Comparison of ENCODE assay signal across 19 cellular contexts in the genomic region with DNA sequence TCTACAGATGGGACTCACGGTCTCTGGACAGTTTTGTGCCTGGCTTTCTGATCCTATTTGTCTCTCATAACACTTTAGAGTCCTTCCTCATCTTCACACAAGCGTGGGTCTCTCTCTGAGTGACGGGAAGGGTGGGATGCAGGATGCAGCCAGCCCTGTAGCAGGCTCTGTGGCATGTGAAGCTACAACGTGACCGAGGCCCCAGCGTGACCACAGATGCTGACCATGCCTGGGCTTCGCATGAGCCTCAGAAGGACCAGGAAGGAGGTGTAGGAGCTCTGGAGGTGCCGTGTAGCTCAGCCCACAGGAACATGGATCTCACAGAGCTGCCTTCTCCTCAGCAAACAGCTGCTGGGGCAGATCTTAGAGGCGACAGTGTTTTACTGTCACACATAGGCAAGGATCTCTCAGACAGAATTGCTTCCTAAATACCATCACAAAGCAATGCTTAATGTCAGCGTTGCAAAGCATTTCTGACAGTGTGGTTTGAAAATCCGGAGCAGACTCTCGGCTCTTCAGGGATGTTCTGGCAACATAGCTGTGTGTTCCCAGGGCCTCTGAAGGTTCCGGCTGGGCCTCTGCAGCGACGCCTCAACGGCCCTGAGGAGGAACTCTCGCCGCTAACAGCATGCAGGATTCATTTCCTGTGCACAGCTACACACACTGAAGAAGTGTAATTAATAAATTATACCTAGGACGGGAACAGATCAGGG. TPM values are rescaled to one million over a fixed set of nuclear protein-coding genes. Genes with fewer than 3 reads are reported as not detected.
DNase-seq lines count a peak whose midpoint lies in the region; ATAC-seq and TF ChIP-seq lines count a peak whose summit lies in the region.
"Had no signal": no experiment of that assay in that cellular context is flagged by ENCODE, and none has a peak within 500 bp of the region (broad histone marks: within the 10 kb centered on the region; RNA-seq: fewer than 3 reads in every experiment).

No MANE protein-coding gene starts in this region.

- no peak overlapping the region for H2BK5ac ChIP-seq in mesenchymal stem cell (ENCODE audit: low read depth, low read length, poor library complexity, severe bottlenecking)

- no peak for ATAC-seq in activated CD8-positive, alpha-beta T cell treated with anti-CD3 and anti-CD28 coated beads for 36 hours
- ATAC-seq in activated CD8-positive, alpha-beta T cell treated with anti-CD3 and anti-CD28 coated beads, Interleukin-2, amount 10 ng/mL, durations not matched to agents 7 days and 5 days, result no peak
- no peak for ATAC-seq in central memory CD8-positive, alpha-beta T cell (replicated peaks; ENCODE audit: extremely low read depth, poor library complexity, severe bottlenecking)
- ATAC-seq in left cardiac atrium (peak; percentile 7 to 56), GM19395 (IDR thresholded peaks at IDR 0.05; ENCODE audit: unreplicated experiment) (no peak), HG03139 (IDR thresholded peaks at IDR 0.05; ENCODE audit: unreplicated experiment) (no peak)
- ATAC-seq: HepG2 had no signal

- DNase-seq in activated CD8-positive, alpha-beta T cell treated with anti-CD3 and anti-CD28 coated beads for 36 hours, result no peak
- no peak for DNase-seq in activated CD8-positive, alpha-beta T cell treated with anti-CD3 and anti-CD28 coated beads, Interleukin-2, amount 10 ng/mL, durations not matched to agents 7 days and 5 days
- DNase-seq in central memory CD8-positive, alpha-beta T cell (ENCODE audit: low spot score in 2 of 2), result no peak
- no peak for DNase-seq in left cardiac atrium
- DNase-seq in mesenchymal stem cell, result no peak
- no peak for DNase-seq in lower leg skin (ENCODE audit: low spot score in 2 of 2)
- DNase-seq: AML-193, DMS79, KG1, NCI-H1105 treated with DMSO at 0.1 percent for 48 hours, NCI-H1694 treated with DMSO at 0.1 percent for 48 hours, NCI-H2107, NCI-H510A, NCI-H748 treated with DMSO at 0.1 percent for 48 hours had no signal

- H3K23ac ChIP-seq in mesenchymal stem cell (ENCODE audit: low read length in 2 of 2), result no peak overlapping the region

- no peak overlapping the region for H3K14ac ChIP-seq in mesenchymal stem cell (ENCODE audit: low read length in 2 of 2)

- POLR2A ChIA-PET in activated CD8-positive, alpha-beta T cell treated with anti-CD3 and anti-CD28 coated beads for 36 hours (lab: Charles Lee), result interaction anchor here (0.7 kb wide), 1 partner anchor 30 kb away, joined by 3 read pairs; no protein-coding TSS in a partner anchor
- POLR2A ChIA-PET in activated CD8-positive, alpha-beta T cell treated with anti-CD3 and anti-CD28 coated beads, Interleukin-2, amount 10 ng/mL, durations not matched to agents 7 days and 5 days (lab: Charles Lee), result no interaction called here

- H3K4ac ChIP-seq in mesenchymal stem cell (ENCODE audit: low read depth in 1 of 2, low read length in 2 of 2), result no peak overlapping the region

- no peak overlapping the region for H4K91ac ChIP-seq in mesenchymal stem cell (ENCODE audit: low read length)

- no peak overlapping the region for H2AK5ac ChIP-seq in mesenchymal stem cell (ENCODE audit: low read length, severe bottlenecking)

- H3K4me1 ChIP-seq in mesenchymal stem cell (ENCODE audit: control insufficient read depth, insufficient read depth, low read depth, low read length), result no peaks in the 10 kb centered on the region

- H3K9me3 ChIP-seq in mesenchymal stem cell (ENCODE audit: control insufficient read depth, low read length), result no peaks in the 10 kb centered on the region

- no peak for TF ChIP-seq CTCF in activated CD8-positive, alpha-beta T cell treated with anti-CD3 and anti-CD28 coated beads for 36 hours (IDR thresholded peaks at IDR 0.05)
- TF ChIP-seq CTCF in lower leg skin (IDR thresholded peaks at IDR 0.05), result no peak

- H3K36me3 ChIP-seq in mesenchymal stem cell (ENCODE audit: control insufficient read depth in 1 of 2, insufficient read depth in 2 of 2, low read depth in 1 of 2, low read length in 2 of 2), result peaks cover 76 to 91% of the 10 kb centered on the region in 2 experiments

- WGBS in mesenchymal stem cell, result 97% methylated on average over 17 of the region's 19 CpGs
- WGBS in lower leg skin, 2 donors, result 82 to 86% methylated on average over 19 of the region's 19 CpGs

- no peak overlapping the region for H3K18ac ChIP-seq in mesenchymal stem cell (ENCODE audit: low read depth in 1 of 2, low read length in 2 of 2)

- peaks cover 5% of the 10 kb centered on the region for H3K4me1 Mint-ChIP-seq in activated CD8-positive, alpha-beta T cell treated with anti-CD3 and anti-CD28 coated beads for 36 hours (ENCODE audit: low read depth)
- H3K4me1 Mint-ChIP-seq in activated CD8-positive, alpha-beta T cell treated with anti-CD3 and anti-CD28 coated beads, Interleukin-2, amount 10 ng/mL, durations not matched to agents 7 days and 5 days (ENCODE audit: low read depth), result peaks cover 7% of the 10 kb centered on the region
- H3K4me1 Mint-ChIP-seq in central memory CD8-positive, alpha-beta T cell, result peaks cover 23% of the 10 kb centered on the region

- peaks cover 84% of the 10 kb centered on the region for H3K36me3 Mint-ChIP-seq in activated CD8-positive, alpha-beta T cell treated with anti-CD3 and anti-CD28 coated beads for 36 hours (ENCODE audit: low read depth)
- H3K36me3 Mint-ChIP-seq in activated CD8-positive, alpha-beta T cell treated with anti-CD3 and anti-CD28 coated beads, Interleukin-2, amount 10 ng/mL, durations not matched to agents 7 days and 5 days (ENCODE audit: low read depth), result peaks cover 81% of the 10 kb centered on the region
- peaks cover 70% of the 10 kb centered on the region for H3K36me3 Mint-ChIP-seq in central memory CD8-positive, alpha-beta T cell (ENCODE audit: insufficient read depth)

- H2BK12ac ChIP-seq in mesenchymal stem cell (ENCODE audit: low read length in 2 of 2), result no peak overlapping the region

- intact Hi-C loops in activated CD8-positive, alpha-beta T cell treated with anti-CD3 and anti-CD28 coated beads for 36 hours (cut with micrococcal nuclease), result no loop called here
- intact Hi-C loops in left cardiac atrium (cut with DNase I), result no loop called here
- intact Hi-C loops in lower leg skin (cut with DNase I; ENCODE audit: low total_unique reads), result no loop called here

- H3K9me3 Mint-ChIP-seq in activated CD8-positive, alpha-beta T cell treated with anti-CD3 and anti-CD28 coated beads for 36 hours, result no peaks in the 10 kb centered on the region
- H3K9me3 Mint-ChIP-seq in activated CD8-positive, alpha-beta T cell treated with anti-CD3 and anti-CD28 coated beads, Interleukin-2, amount 10 ng/mL, durations not matched to agents 7 days and 5 days (ENCODE audit: insufficient read depth), result no peaks in the 10 kb centered on the region
- H3K9me3 Mint-ChIP-seq in central memory CD8-positive, alpha-beta T cell, result no peaks in the 10 kb centered on the region

- no peaks in the 10 kb centered on the region for H3K27me3 Mint-ChIP-seq in activated CD8-positive, alpha-beta T cell treated with anti-CD3 and anti-CD28 coated beads for 36 hours
- H3K27me3 Mint-ChIP-seq in activated CD8-positive, alpha-beta T cell treated with anti-CD3 and anti-CD28 coated beads, Interleukin-2, amount 10 ng/mL, durations not matched to agents 7 days and 5 days (ENCODE audit: low read depth), result no peaks in the 10 kb centered on the region
- H3K27me3 Mint-ChIP-seq in central memory CD8-positive, alpha-beta T cell, result no peaks in the 10 kb centered on the region

- no peak overlapping the region for H3K27ac ChIP-seq in mesenchymal stem cell (ENCODE audit: low read length, poor library complexity, severe bottlenecking)
- H3K27ac ChIP-seq: 22Rv1, C4-2B had no signal

- no peak overlapping the region for H3K4me3 Mint-ChIP-seq in activated CD8-positive, alpha-beta T cell treated with anti-CD3 and anti-CD28 coated beads for 36 hours
- no peak overlapping the region for H3K4me3 Mint-ChIP-seq in activated CD8-positive, alpha-beta T cell treated with anti-CD3 and anti-CD28 coated beads, Interleukin-2, amount 10 ng/mL, durations not matched to agents 7 days and 5 days
- H3K4me3 Mint-ChIP-seq in central memory CD8-positive, alpha-beta T cell, result no peak overlapping the region

- no peak overlapping the region for H2AFZ ChIP-seq in mesenchymal stem cell (ENCODE audit: low read depth, low read length)

- H3K4me2 ChIP-seq in mesenchymal stem cell (ENCODE audit: low read length, poor library complexity, severe bottlenecking), result no peak overlapping the region

- no peak overlapping the region for H2BK120ac ChIP-seq in mesenchymal stem cell (ENCODE audit: low read depth, low read length)

- H3K4me3 ChIP-seq in mesenchymal stem cell (ENCODE audit: insufficient read depth in 1 of 2, low read depth in 1 of 2, low read length in 2 of 2) (peak overlapping the region in 1 of 2 experiments; percentile 26), lower leg skin (ENCODE audit: low read depth, poor library complexity, severe bottlenecking) (no peak overlapping the region)

- H2BK15ac ChIP-seq in mesenchymal stem cell (ENCODE audit: low read depth, poor library complexity, severe bottlenecking), result no peak overlapping the region

- H3K79me1 ChIP-seq in mesenchymal stem cell (replicated peaks; ENCODE audit: low read length, poor library complexity, severe bottlenecking), result peaks cover 30% of the 10 kb centered on the region

- CTCF ChIA-PET in activated CD8-positive, alpha-beta T cell treated with anti-CD3 and anti-CD28 coated beads for 36 hours (lab: Charles Lee), result interaction anchor here (1.0 to 1.5 kb wide), 2 partner anchors 13 to 70 kb away, joined by 3 read pairs; no protein-coding TSS in a partner anchor
- CTCF ChIA-PET in activated CD8-positive, alpha-beta T cell treated with anti-CD3 and anti-CD28 coated beads, Interleukin-2, amount 10 ng/mL, durations not matched to agents 7 days and 5 days (lab: Charles Lee), result no interaction called here

- H3K27me3 ChIP-seq in mesenchymal stem cell (ENCODE audit: control insufficient read depth in 1 of 2, insufficient read depth in 1 of 2, low read length in 2 of 2), result no peaks in the 10 kb centered on the region

- TF ChIP-seq POLR2A in lower leg skin (IDR thresholded peaks at IDR 0.05), result no peak

- no peak overlapping the region for H3K9ac ChIP-seq in mesenchymal stem cell (ENCODE audit: low read length)

- peak overlapping the region; percentile 40 for H4K8ac ChIP-seq in mesenchymal stem cell (ENCODE audit: low read length)

- peak overlapping the region; percentile 24 for H3K27ac Mint-ChIP-seq in activated CD8-positive, alpha-beta T cell treated with anti-CD3 and anti-CD28 coated beads for 36 hours
- H3K27ac Mint-ChIP-seq in activated CD8-positive, alpha-beta T cell treated with anti-CD3 and anti-CD28 coated beads, Interleukin-2, amount 10 ng/mL, durations not matched to agents 7 days and 5 days, result no peak overlapping the region
- H3K27ac Mint-ChIP-seq in central memory CD8-positive, alpha-beta T cell (ENCODE audit: low read depth), result peak overlapping the region; percentile 64

RNA-seq across cellular contexts. Expression of gene ANKLE2, which starts 21.9 kb away (rescaled TPM):
- 100 to 1,000 TPM; 103 to 108 TPM for total RNA-seq in activated CD8-positive, alpha-beta T cell treated with anti-CD3 and anti-CD28 coated beads for 36 hours
- 100 to 1,000 TPM in 1 of 2 experiments, 10 to 100 TPM in 1; 95.7 to 101 TPM for total RNA-seq in activated CD8-positive, alpha-beta T cell treated with anti-CD3 and anti-CD28 coated beads, Interleukin-2, amount 10 ng/mL, durations not matched to agents 7 days and 5 days
- total RNA-seq in left cardiac atrium (10 to 100 TPM; 21.1 to 34.1 TPM), lower leg skin (10 to 100 TPM; 57.9 to 94.5 (median 60.5) TPM)
- polyA plus RNA-seq in mesenchymal stem cell (2013, experiment 1 of 2), result 32.8 TPM
- 33.6 TPM for polyA plus RNA-seq in mesenchymal stem cell (2013, experiment 2 of 2)

RNA-seq across cellular contexts. Expression of gene PGAM5, which starts 29.1 kb away (rescaled TPM):
- 10 to 100 TPM; 69.6 to 73.2 TPM for total RNA-seq in activated CD8-positive, alpha-beta T cell treated with anti-CD3 and anti-CD28 coated beads for 36 hours
- 10 to 100 TPM; 59.3 to 59.8 TPM for total RNA-seq in activated CD8-positive, alpha-beta T cell treated with anti-CD3 and anti-CD28 coated beads, Interleukin-2, amount 10 ng/mL, durations not matched to agents 7 days and 5 days
- total RNA-seq in left cardiac atrium (10 to 100 TPM; 22.6 to 25.2 TPM), lower leg skin (10 to 100 TPM; 28.1 to 54.6 (median 32.8) TPM)
- 13.1 TPM for polyA plus RNA-seq in mesenchymal stem cell (2013, experiment 1 of 2)
- 13.1 TPM for polyA plus RNA-seq in mesenchymal stem cell (2013, experiment 2 of 2)

RNA-seq across cellular contexts. Expression of gene PXMP2, which starts 52.4 kb away (rescaled TPM):
- 10 to 100 TPM; 14.3 TPM for total RNA-seq in activated CD8-positive, alpha-beta T cell treated with anti-CD3 and anti-CD28 coated beads for 36 hours
- total RNA-seq in activated CD8-positive, alpha-beta T cell treated with anti-CD3 and anti-CD28 coated beads, Interleukin-2, amount 10 ng/mL, durations not matched to agents 7 days and 5 days, result 10 to 100 TPM; 38.0 to 40.6 TPM
- total RNA-seq in left cardiac atrium (10 to 100 TPM; 27.2 to 32.7 TPM), lower leg skin (10 to 100 TPM; 13.7 to 33.4 (median 19.1) TPM)
- polyA plus RNA-seq in mesenchymal stem cell (2013, experiment 1 of 2), result 15.3 TPM
- 15.8 TPM for polyA plus RNA-seq in mesenchymal stem cell (2013, experiment 2 of 2)

RNA-seq across cellular contexts. Expression of gene POLE, which starts 52.6 kb away (rescaled TPM):
- total RNA-seq in activated CD8-positive, alpha-beta T cell treated with anti-CD3 and anti-CD28 coated beads for 36 hours, result 100 to 1,000 TPM; 115 to 121 TPM
- total RNA-seq in activated CD8-positive, alpha-beta T cell treated with anti-CD3 and anti-CD28 coated beads, Interleukin-2, amount 10 ng/mL, durations not matched to agents 7 days and 5 days, result 100 to 1,000 TPM; 200 to 202 TPM
- total RNA-seq in left cardiac atrium (10 to 100 TPM in 1 of 2 donors, 1 to 10 TPM in 1; 9.3 to 12.1 TPM), lower leg skin (10 to 100 TPM; 25.8 to 66.0 (median 36.9) TPM)
- polyA plus RNA-seq in mesenchymal stem cell (2013, experiment 1 of 2), result 4.5 TPM
- 3.9 TPM for polyA plus RNA-seq in mesenchymal stem cell (2013, experiment 2 of 2)

Comparison
In these comparisons a context has a peak if more than half of its experiments do, and no peak if none do; other contexts are left out.
1. ATAC-seq: peak in left cardiac atrium (2 of 2); none in activated CD8-positive, alpha-beta T cell treated with anti-CD3 and anti-CD28 coated beads for 36 hours (single experiment), activated CD8-positive, alpha-beta T cell treated with anti-CD3 and anti-CD28 coated beads, Interleukin-2, amount 10 ng/mL, durations not matched to agents 7 days and 5 days (single experiment), central memory CD8-positive, alpha-beta T cell (single experiment), GM19395 (single experiment) and HG03139 (single experiment).